In genomic region chr12:57892232-57892987, GRCh38 we compare ENCODE assay signal across 11 cellular contexts. TPM values are rescaled to one million over a fixed set of nuclear protein-coding genes. Genes with fewer than 3 reads are reported as not detected.
DNase-seq lines count a peak whose midpoint lies in the region; ATAC-seq and TF ChIP-seq lines count a peak whose summit lies in the region.
"Had no signal": no experiment of that assay in that cellular context is flagged by ENCODE, and none has a peak within 500 bp of the region (broad histone marks: within the 10 kb centered on the region; RNA-seq: fewer than 3 reads in every experiment).

No MANE protein-coding gene starts in this region.

- H3K9me3 ChIP-seq in endodermal cell (ENCODE audit: control insufficient read depth, low read length): no peaks in the 10 kb centered on the region

- no peak overlapping the region for H3K4me3 Mint-ChIP-seq in activated CD4-positive, alpha-beta T cell treated with anti-CD3 and anti-CD28 coated beads, Interleukin-2, amount 10 ng/mL, durations not matched to agents 7 days and 5 days
- H3K4me3 Mint-ChIP-seq in endodermal cell (no peak overlapping the region), osteocyte (ENCODE audit: unreplicated experiment) (no peak overlapping the region), type B pancreatic cell (peak overlapping the region; percentile 30)

- POLR2A ChIA-PET in activated CD4-positive, alpha-beta T cell treated with anti-CD3 and anti-CD28 coated beads, Interleukin-2, amount 10 ng/mL, durations not matched to agents 7 days and 5 days (lab: Charles Lee): no interaction called here

- no peak for ATAC-seq in left lobe of liver

- peaks cover 18% of the 10 kb centered on the region for H3K4me1 ChIP-seq in endodermal cell (ENCODE audit: control insufficient read depth, insufficient read depth, low read length)

- H3K36me3 Mint-ChIP-seq in activated CD4-positive, alpha-beta T cell treated with anti-CD3 and anti-CD28 coated beads, Interleukin-2, amount 10 ng/mL, durations not matched to agents 7 days and 5 days (ENCODE audit: low read depth): no peaks in the 10 kb centered on the region
- H3K36me3 Mint-ChIP-seq in endodermal cell (ENCODE audit: low read depth) (no peaks in the 10 kb centered on the region), osteocyte (ENCODE audit: unreplicated experiment) (no peaks in the 10 kb centered on the region), type B pancreatic cell (peaks cover 4% of the 10 kb centered on the region)

- H3K9ac ChIP-seq in endodermal cell (ENCODE audit: extremely low read depth, low read length, poor library complexity, severe bottlenecking): no peak overlapping the region

- H3K4me3 ChIP-seq in endodermal cell (ENCODE audit: low read length): no peak overlapping the region

- H3K27me3 Mint-ChIP-seq in activated CD4-positive, alpha-beta T cell treated with anti-CD3 and anti-CD28 coated beads, Interleukin-2, amount 10 ng/mL, durations not matched to agents 7 days and 5 days: peaks cover 8% of the 10 kb centered on the region
- H3K27me3 Mint-ChIP-seq in endodermal cell (ENCODE audit: insufficient read depth) (peaks cover 3% of the 10 kb centered on the region), osteocyte (ENCODE audit: unreplicated experiment) (no peaks in the 10 kb centered on the region), type B pancreatic cell (peaks cover 7% of the 10 kb centered on the region)

- H3K4me1 Mint-ChIP-seq in activated CD4-positive, alpha-beta T cell treated with anti-CD3 and anti-CD28 coated beads, Interleukin-2, amount 10 ng/mL, durations not matched to agents 7 days and 5 days: peaks cover 40% of the 10 kb centered on the region
- peaks cover 49% of the 10 kb centered on the region for H3K4me1 Mint-ChIP-seq in endodermal cell
- H3K4me1 Mint-ChIP-seq in osteocyte (ENCODE audit: unreplicated experiment): peaks cover 82% of the 10 kb centered on the region
- H3K4me1 Mint-ChIP-seq in type B pancreatic cell (ENCODE audit: unreplicated experiment): peaks cover 66% of the 10 kb centered on the region

- peak overlapping the region; percentile 16 for H3K27ac Mint-ChIP-seq in activated CD4-positive, alpha-beta T cell treated with anti-CD3 and anti-CD28 coated beads, Interleukin-2, amount 10 ng/mL, durations not matched to agents 7 days and 5 days
- H3K27ac Mint-ChIP-seq in endodermal cell: no peak overlapping the region
- H3K27ac Mint-ChIP-seq in osteocyte (ENCODE audit: unreplicated experiment): peak overlapping the region; percentile 40
- peak overlapping the region; percentile 73 for H3K27ac Mint-ChIP-seq in type B pancreatic cell

- peaks cover 6% of the 10 kb centered on the region for H3K27me3 ChIP-seq in endodermal cell (ENCODE audit: control insufficient read depth, insufficient read depth, low read length, poor library complexity, severe bottlenecking)

- no peak for DNase-seq in activated CD4-positive, alpha-beta T cell treated with anti-CD3 and anti-CD28 coated beads, Interleukin-2, amount 10 ng/mL, durations not matched to agents 7 days and 5 days
- DNase-seq in activated CD4-positive, alpha-beta T cell treated with anti-CD3 and anti-CD28 coated beads, Interleukin-2, amount 50 U/mL, for 48 hours: no peak
- DNase-seq in endodermal cell (peak; percentile 34), osteocyte (ENCODE audit: extremely low spot score, unreplicated experiment) (no peak), type B pancreatic cell (ENCODE audit: extremely low spot score, unreplicated experiment) (no peak), NCI-H446 (lab: John Stamatoyannopoulos, UW) (no peak), NCI-H2029 treated with DMSO at 0.1 percent for 48 hours (lab: John Stamatoyannopoulos, UW) (no peak), left lobe of liver (ENCODE audit: low spot score) (no peak)
- DNase-seq: activated naive CD4-positive, alpha-beta T cell treated with Interleukin-2 at 50 U/mL for 16 hours; COR-L47; T-helper 9 cell had no signal

- 82 to 83% methylated on average over 3 to 9 of the region's 9 CpGs for WGBS in endodermal cell (ENCODE audit: insufficient coverage in 1 of 2, insufficient read length in 1 of 2), 2 experiments

- H3K36me3 ChIP-seq in endodermal cell (ENCODE audit: control insufficient read depth, insufficient read depth, low read length): no peaks in the 10 kb centered on the region

- CTCF ChIA-PET in activated CD4-positive, alpha-beta T cell treated with anti-CD3 and anti-CD28 coated beads, Interleukin-2, amount 10 ng/mL, durations not matched to agents 7 days and 5 days (lab: Charles Lee): interaction anchor here (0.5 to 1.7 kb wide), 3 partner anchors 10 to 1583 kb away, joined by 3 to 4 read pairs (median 3); no protein-coding TSS in a partner anchor

- H3K9me3 Mint-ChIP-seq in activated CD4-positive, alpha-beta T cell treated with anti-CD3 and anti-CD28 coated beads, Interleukin-2, amount 10 ng/mL, durations not matched to agents 7 days and 5 days: no peaks in the 10 kb centered on the region
- H3K9me3 Mint-ChIP-seq in endodermal cell (no peaks in the 10 kb centered on the region), osteocyte (ENCODE audit: unreplicated experiment) (no peaks in the 10 kb centered on the region), type B pancreatic cell (no peaks in the 10 kb centered on the region)

- TF ChIP-seq CTCF in endodermal cell (conservative IDR thresholded peaks at IDR 0.05) (no peak), osteocyte (IDR thresholded peaks at IDR 0.05) (no peak), type B pancreatic cell (conservative IDR thresholded peaks at IDR 0.05) (no peak)

- H3K27ac ChIP-seq in endodermal cell (ENCODE audit: low read depth, low read length): no peak overlapping the region

RNA-seq across cellular contexts. Expression of gene CTDSP2, which starts 45.9 kb away (rescaled TPM):
- total RNA-seq in activated CD4-positive, alpha-beta T cell treated with anti-CD3 and anti-CD28 coated beads, Interleukin-2, amount 10 ng/mL, durations not matched to agents 7 days and 5 days: 100 to 1,000 TPM; 144 to 156 TPM
- total RNA-seq in endodermal cell: 100 to 1,000 TPM; 137 to 148 TPM
- 100 TPM for polyA plus RNA-seq in endodermal cell (2013, experiment 1 of 2)
- 87.4 TPM for polyA plus RNA-seq in endodermal cell (2013, experiment 2 of 2)
- 171 and 179 TPM in 2 replicates for total RNA-seq in osteocyte
- 135 and 183 TPM in 2 replicates for total RNA-seq in type B pancreatic cell (ENCODE audit: low replicate concordance)
- total RNA-seq in left lobe of liver: 86.3 TPM

RNA-seq across cellular contexts. Expression of gene ATP23, which starts 49.0 kb away (rescaled TPM):
- total RNA-seq in activated CD4-positive, alpha-beta T cell treated with anti-CD3 and anti-CD28 coated beads, Interleukin-2, amount 10 ng/mL, durations not matched to agents 7 days and 5 days: 10 to 100 TPM; 15.9 to 19.1 TPM
- total RNA-seq in endodermal cell: 10 to 100 TPM; 10.4 to 11.3 TPM
- 12.5 TPM for polyA plus RNA-seq in endodermal cell (2013, experiment 1 of 2)
- 12.5 TPM for polyA plus RNA-seq in endodermal cell (2013, experiment 2 of 2)
- total RNA-seq in osteocyte: 2.6 and 3.2 TPM in 2 replicates
- 5.2 and 9.7 TPM in 2 replicates for total RNA-seq in type B pancreatic cell (ENCODE audit: low replicate concordance)
- 4.0 TPM for total RNA-seq in left lobe of liver
